8 cellular contexts compared by ENCODE assay signal in the genomic region with DNA sequence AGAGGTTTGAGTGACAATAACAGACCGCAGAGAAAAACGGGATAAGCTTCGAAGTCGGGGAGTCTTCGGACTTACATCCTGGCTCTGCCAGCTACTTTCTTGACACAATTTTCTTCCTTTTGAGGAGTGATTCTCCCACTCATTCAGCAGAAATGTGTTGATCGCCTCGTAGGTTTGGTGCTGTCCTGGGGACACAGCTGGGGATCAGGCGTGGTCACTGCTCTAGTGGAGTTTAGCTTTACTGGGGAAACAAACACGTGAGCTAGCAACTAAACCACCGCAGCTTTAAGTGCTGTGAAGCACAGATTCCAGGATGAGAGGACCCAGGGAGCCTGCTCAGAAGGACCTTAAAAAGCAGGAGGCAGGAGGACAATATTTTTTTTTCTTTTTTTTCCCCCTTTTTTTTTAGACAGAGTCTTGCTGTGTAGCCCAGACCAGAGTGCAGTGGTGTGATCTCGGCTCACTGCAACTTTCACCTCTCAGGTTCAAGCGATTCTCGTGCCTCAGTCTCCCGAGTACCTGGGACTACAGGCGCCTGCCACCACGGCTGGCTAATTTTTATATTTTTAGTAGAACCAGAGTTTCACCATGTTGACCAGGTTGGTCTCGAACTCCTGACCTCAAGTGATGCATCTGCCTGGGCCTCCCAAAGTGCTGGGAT. TPM values are rescaled to one million over a fixed set of nuclear protein-coding genes. Genes with fewer than 3 reads are reported as not detected.
DNase-seq lines count a peak whose midpoint lies in the region; ATAC-seq and TF ChIP-seq lines count a peak whose summit lies in the region.

No MANE protein-coding gene starts in this region.

- peaks cover 12 to 36% of the 10 kb centered on the region in 2 experiments for H3K4me1 ChIP-seq in HCT116 (ENCODE audit: control insufficient read depth in 1 of 2, insufficient read depth in 2 of 2, low read length in 2 of 2)

- peak overlapping the region; percentile 83 for H3K9ac ChIP-seq in HCT116 (ENCODE audit: low read length)

- H3K4me3 ChIP-seq in AG04449 (ENCODE audit: low read depth, low read length) (peak overlapping the region; percentile 62), HCT116 (replicated peaks in 1 of 2; ENCODE audit: low read depth in 1 of 2, low read length in 2 of 2) (peak overlapping the region; percentile 58 to 68)

- H3K36me3 ChIP-seq in HCT116 (ENCODE audit: control insufficient read depth in 1 of 2, insufficient read depth in 2 of 2, low read length in 2 of 2), result 0 out of 4 replicates have a peak, but pooled peaks cover 0 to 5% of the 10 kb centered on the region in 2 experiments

- CTCF ChIA-PET in AG04449 (lab: Yijun Ruan, JAX) (interaction anchor here (0.7 to 3.2 kb wide), 7 partner anchors 14 to 231 kb away, joined by 3 to 25 read pairs (median 3); no protein-coding TSS in a partner anchor), HCT116 (lab: Charles Lee) (interaction anchor here (1.7 to 1.9 kb wide), 2 partner anchors 174 to 229 kb away, joined by 5 to 19 read pairs; no protein-coding TSS in a partner anchor)

- TF ChIP-seq POLR2A in HCT116 (IDR thresholded peaks at IDR 0.05; ENCODE audit: borderline replicate concordance, extremely low read depth, insufficient read depth, insufficient read length), result no peak

- ATAC-seq in HCT116 (peak; percentile 12), GM19455 (IDR thresholded peaks at IDR 0.05; ENCODE audit: unreplicated experiment) (no peak)

- H3K9me3 ChIP-seq in HCT116 (ENCODE audit: control insufficient read depth in 1 of 2, insufficient read depth in 1 of 2, low read depth in 1 of 2, low read length in 2 of 2), result no peaks in the 10 kb centered on the region

- POLR2A ChIA-PET in AG04449 (lab: Yijun Ruan, JAX) (interaction anchor here (0.7 to 0.9 kb wide), 4 partner anchors 25 to 230 kb away, joined by 3 read pairs; no protein-coding TSS in a partner anchor), HCT116 (lab: Charles Lee) (interaction anchor here (1.0 to 1.4 kb wide), 4 partner anchors 9 to 174 kb away, joined by 3 to 8 read pairs (median 4); no protein-coding TSS in a partner anchor)

- intact Hi-C loops in HCT116 (cut with micrococcal nuclease), result loop anchor here (2.0 to 5.0 kb wide), 2 partner anchors 133 to 174 kb away; a partner anchor contains a TSS

- peak overlapping the region; percentile 96 for H3K4me2 ChIP-seq in HCT116 (ENCODE audit: low read length)

- H3K79me2 ChIP-seq in HCT116 (ENCODE audit: insufficient read depth, low read length), result no peaks in the 10 kb centered on the region

- H4K20me1 ChIP-seq in HCT116 (ENCODE audit: insufficient read depth), result no peaks in the 10 kb centered on the region

- TF ChIP-seq RAD21 in HCT116 (IDR thresholded peaks at IDR 0.05; ENCODE audit: low read depth), result no peak

- no peak overlapping the region for H2AFZ ChIP-seq in HCT116 (ENCODE audit: low read depth, low read length, poor library complexity, severe bottlenecking)

- H3K27me3 ChIP-seq in HCT116 (ENCODE audit: insufficient read depth, low read length), result no peaks in the 10 kb centered on the region

- BruUV-seq in HCT116 (replicated peaks; lab: Mats Ljungman, UMichigan), result TSS peak; percentile 90

- RAD21 ChIA-PET in HCT116 (lab: Charles Lee; ENCODE audit: low non-redundant PET in 1 of 2, low total read pairs in 2 of 2, uncharacterized antibody in 2 of 2, unreplicated experiment in 2 of 2), result interaction anchor here in 1 of 2 experiments (0.9 kb wide), 1 partner anchor 175 kb away, joined by 3 read pairs; no protein-coding TSS in a partner anchor

- no peaks in the 10 kb centered on the region for H3K9me2 ChIP-seq in HCT116 (ENCODE audit: insufficient read depth)

- DNase-seq in AG04449 (ENCODE audit: low read depth, low spot score) (no peak), HCT116 (ENCODE audit: low read depth, low spot score) (no peak), iris pigment epithelial cell (ENCODE audit: low read depth) (peak; percentile 58), stromal cell of bone marrow (ENCODE audit: low read depth) (peak; percentile 26), cerebellum (ENCODE audit: low spot score) (no peak), DMS53 (lab: John Stamatoyannopoulos, UW) (no peak)

- TF ChIP-seq CTCF in AG04449 (IDR thresholded peaks at IDR 0.05; ENCODE audit: insufficient read depth, low read length, missing control alignments) (no peak), HCT116 (IDR thresholded peaks at IDR 0.05 in 2 of 3, conservative IDR thresholded peaks at IDR 0.05 in 1 of 3; ENCODE audit: borderline replicate concordance in 1 of 3, insufficient read depth in 1 of 3, low read depth in 2 of 3, low read length in 2 of 3) (no peak)

- H3K27ac ChIP-seq in HCT116 (ENCODE audit: low read depth, low read length), result peak overlapping the region; percentile 36; the same call in 1 of the 2 replicates
- peak overlapping the region; percentile 99 for H3K27ac ChIP-seq in angular gyrus (ENCODE audit: low read depth, low read length)

TF ChIP-seq in HCT116, 20 proteins besides CTCF, POLR2A, EP300 and RAD21:
- TF ChIP-seq SP1 (IDR thresholded peaks at IDR 0.05; ENCODE audit: low read depth), result no peak
- TF ChIP-seq TCF7L2 (IDR thresholded peaks at IDR 0.05; ENCODE audit: borderline replicate concordance, extremely low read depth, insufficient read depth, insufficient read length), result no peak
- no peak for TF ChIP-seq YY1 (IDR thresholded peaks at IDR 0.05; ENCODE audit: extremely low read depth, insufficient replicate concordance, low read depth, low read length)
- TF ChIP-seq SIN3A (IDR thresholded peaks at IDR 0.05; ENCODE audit: low read depth), result no peak
- no peak for TF ChIP-seq EZH2 (IDR thresholded peaks at IDR 0.05)
- no peak for TF ChIP-seq ELF1 (IDR thresholded peaks at IDR 0.05; ENCODE audit: borderline replicate concordance, low read depth)
- TF ChIP-seq, protein P1, sequence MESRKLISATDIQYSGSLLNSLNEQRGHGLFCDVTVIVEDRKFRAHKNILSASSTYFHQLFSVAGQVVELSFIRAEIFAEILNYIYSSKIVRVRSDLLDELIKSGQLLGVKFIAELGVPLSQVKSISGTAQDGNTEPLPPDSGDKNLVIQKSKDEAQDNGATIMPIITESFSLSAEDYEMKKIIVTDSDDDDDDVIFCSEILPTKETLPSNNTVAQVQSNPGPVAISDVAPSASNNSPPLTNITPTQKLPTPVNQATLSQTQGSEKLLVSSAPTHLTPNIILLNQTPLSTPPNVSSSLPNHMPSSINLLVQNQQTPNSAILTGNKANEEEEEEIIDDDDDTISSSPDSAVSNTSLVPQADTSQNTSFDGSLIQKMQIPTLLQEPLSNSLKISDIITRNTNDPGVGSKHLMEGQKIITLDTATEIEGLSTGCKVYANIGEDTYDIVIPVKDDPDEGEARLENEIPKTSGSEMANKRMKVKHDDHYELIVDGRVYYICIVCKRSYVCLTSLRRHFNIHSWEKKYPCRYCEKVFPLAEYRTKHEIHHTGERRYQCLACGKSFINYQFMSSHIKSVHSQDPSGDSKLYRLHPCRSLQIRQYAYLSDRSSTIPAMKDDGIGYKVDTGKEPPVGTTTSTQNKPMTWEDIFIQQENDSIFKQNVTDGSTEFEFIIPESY (IDR thresholded peaks at IDR 0.05; ENCODE audit: extremely low read depth, insufficient replicate concordance, low read length), result no peak
- TF ChIP-seq, protein P2, sequence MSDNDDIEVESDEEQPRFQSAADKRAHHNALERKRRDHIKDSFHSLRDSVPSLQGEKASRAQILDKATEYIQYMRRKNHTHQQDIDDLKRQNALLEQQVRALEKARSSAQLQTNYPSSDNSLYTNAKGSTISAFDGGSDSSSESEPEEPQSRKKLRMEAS (IDR thresholded peaks at IDR 0.05), result no peak
- no peak for TF ChIP-seq FOSL1 (IDR thresholded peaks at IDR 0.05; ENCODE audit: low read depth)
- no peak for TF ChIP-seq CBX3 (IDR thresholded peaks at IDR 0.05; ENCODE audit: low read depth)

RNA-seq across cellular contexts. Expression of a gene that starts 0.9 kb away (rescaled TPM):
- 31.5 TPM for total RNA-seq in HCT116 (2021; ENCODE audit: unreplicated experiment)
- 29.7 and 31.1 TPM in 2 replicates for polyA plus RNA-seq in HCT116 (2012)
- 8.7 TPM for total RNA-seq in cerebellum

RNA-seq across cellular contexts. Expression of a gene that starts 49.8 kb away (rescaled TPM):
- total RNA-seq in HCT116 (2021; ENCODE audit: unreplicated experiment) (0.37 TPM), cerebellum (not detected)
- polyA plus RNA-seq in HCT116 (2012), result 0.06 and 0.36 TPM in 2 replicates

Comparison
In these comparisons a context has a peak if more than half of its experiments do, and no peak if none do; other contexts are left out.
1. DNase-seq: peak in iris pigment epithelial cell (single experiment) and stromal cell of bone marrow (single experiment); none in AG04449 (single experiment), HCT116 (single experiment), cerebellum (single experiment) and DMS53 (single experiment).